35 cellular contexts compared by ENCODE assay signal in genomic region chrX:23990455-23990854, GRCh38.
"Had no signal": no experiment of that assay in that cellular context is flagged by ENCODE, and none has a peak within 500 bp of the region (broad histone marks: within the 10 kb centered on the region; RNA-seq: fewer than 3 reads in every experiment).

No MANE protein-coding gene starts in this region.

- DNase-seq: activated CD4-positive, alpha-beta T cell treated with anti-CD3 and anti-CD28 coated beads, Interleukin-2, amount 10 ng/mL, durations not matched to agents 24 days and 14 days; activated CD4-positive, alpha-beta T cell treated with anti-CD3 and anti-CD28 coated beads, Interleukin-2, amount 50 U/mL, for 4 hours; activated CD8-positive, alpha-beta T cell treated with anti-CD3 and anti-CD28 coated beads for 36 hours; activated effector memory CD4-positive, alpha-beta T cell treated with anti-CD3 and anti-CD28 coated beads, Interleukin-2, amount 50 U/mL, for 16 hours; activated naive CD4-positive, alpha-beta T cell treated with Interleukin-2 at 50 U/mL for 16 hours; activated T-cell treated with anti-CD3 and anti-CD28 coated beads, Interleukin-2, amount 50 U/mL, for 1 hour; activated T-cell treated with anti-CD3 and anti-CD28 coated beads, Interleukin-2, amount 50 U/mL, for 72 hours; amniotic stem cell; aorta; caudate nucleus; cerebellar nuclear complex; Kasumi-1; MG63; NCI-H1048; NCI-H1105 treated with DMSO at 0.1 percent for 48 hours; NCI-H1436; NCI-H1694; NCI-H1930; NCI-H2081 treated with DMSO at 0.1 percent for 48 hours; NCI-H345; NCI-H526; NCI-H748 treated with DMSO at 0.1 percent for 48 hours; NK-92 treated with Interleukin-12 subunit alpha and Interleukin-12 subunit beta, amount 100 ng/mL, for 24 hours; PC-3; Peyer's patch; RPMI8226; SHP77 treated with DMSO at 0.1 percent for 48 hours; SK-N-SH; T1000 had no signal

- H3K27me3 Mint-ChIP-seq: activated CD4-positive, alpha-beta T cell treated with anti-CD3 and anti-CD28 coated beads, Interleukin-2, amount 10 ng/mL, durations not matched to agents 24 days and 14 days; activated CD8-positive, alpha-beta T cell treated with anti-CD3 and anti-CD28 coated beads for 36 hours; activated T-helper 17 cell treated with anti-CD3 and anti-CD28 coated beads, Interleukin-2, amount 50 U/mL, for 72 hours had no signal

- FAIRE-seq: K562, TTC549 had no signal

- H3K4me1 Mint-ChIP-seq: activated T-helper 17 cell treated with anti-CD3 and anti-CD28 coated beads, Interleukin-2, amount 50 U/mL, for 72 hours had no signal

- H3K9me3 ChIP-seq: breast epithelium, MG63, Peyer's patch, SJSA1, SK-N-SH had no signal

- H3K27ac Mint-ChIP-seq: activated CD4-positive, alpha-beta T cell treated with anti-CD3 and anti-CD28 coated beads, Interleukin-2, amount 10 ng/mL, durations not matched to agents 24 days and 14 days; activated CD8-positive, alpha-beta T cell treated with anti-CD3 and anti-CD28 coated beads for 36 hours; activated T-cell treated with anti-CD3 and anti-CD28 coated beads, Interleukin-2, amount 50 U/mL, for 72 hours; activated T-helper 17 cell treated with anti-CD3 and anti-CD28 coated beads, Interleukin-2, amount 50 U/mL, for 72 hours had no signal

- H3K9me3 Mint-ChIP-seq: activated CD4-positive, alpha-beta T cell treated with anti-CD3 and anti-CD28 coated beads, Interleukin-2, amount 10 ng/mL, durations not matched to agents 24 days and 14 days; activated CD8-positive, alpha-beta T cell treated with anti-CD3 and anti-CD28 coated beads for 36 hours; activated naive CD4-positive, alpha-beta T cell treated with anti-CD3 and anti-CD28 coated beads, Interleukin-2, amount 50 U/mL, for 72 hours; activated T-cell treated with anti-CD3 and anti-CD28 coated beads, Interleukin-2, amount 50 U/mL, for 72 hours; activated T-helper 17 cell treated with anti-CD3 and anti-CD28 coated beads, Interleukin-2, amount 50 U/mL, for 72 hours had no signal

- ATAC-seq: activated CD8-positive, alpha-beta T cell treated with anti-CD3 and anti-CD28 coated beads for 36 hours; activated naive CD4-positive, alpha-beta T cell treated with anti-CD3 and anti-CD28 coated beads, Interleukin-2, amount 50 U/mL, for 72 hours; activated T-cell treated with anti-CD3 and anti-CD28 coated beads, Interleukin-2, amount 50 U/mL, for 72 hours; activated T-helper 17 cell treated with anti-CD3 and anti-CD28 coated beads, Interleukin-2, amount 50 U/mL, for 72 hours; K562; PC-3 had no signal

- H3K4me3 Mint-ChIP-seq: activated CD4-positive, alpha-beta T cell treated with anti-CD3 and anti-CD28 coated beads, Interleukin-2, amount 10 ng/mL, durations not matched to agents 24 days and 14 days; activated CD8-positive, alpha-beta T cell treated with anti-CD3 and anti-CD28 coated beads for 36 hours; activated T-cell treated with anti-CD3 and anti-CD28 coated beads, Interleukin-2, amount 50 U/mL, for 72 hours; activated T-helper 17 cell treated with anti-CD3 and anti-CD28 coated beads, Interleukin-2, amount 50 U/mL, for 72 hours had no signal
